ENCODE assay signal across 33 cellular contexts in the genomic region with DNA sequence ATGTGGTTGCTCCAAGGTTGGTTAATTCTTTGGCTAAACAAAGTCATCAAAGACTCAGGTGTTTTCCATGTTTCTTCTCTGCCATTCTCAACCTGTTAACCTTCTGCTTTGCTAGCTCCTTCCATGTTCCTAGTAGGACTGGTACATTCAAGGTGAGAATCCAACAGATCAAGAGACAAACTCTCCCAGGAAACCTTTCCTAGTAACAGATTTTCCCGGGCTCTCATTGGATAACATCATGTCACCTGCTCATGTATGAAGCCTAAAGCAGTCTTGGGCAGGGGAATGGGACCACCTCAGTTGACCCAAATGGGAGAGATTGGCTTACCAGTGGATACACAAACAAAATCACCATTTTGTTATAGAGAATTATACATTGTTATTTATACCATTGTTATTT.
"Had no signal": no experiment of that assay in that cellular context is flagged by ENCODE, and none has a peak within 500 bp of the region (broad histone marks: within the 10 kb centered on the region; RNA-seq: fewer than 3 reads in every experiment).

No MANE protein-coding gene starts in this region.

- H3K36me3 ChIP-seq: MG63 had no signal

- H3K4me3 ChIP-seq: MG63 had no signal

- H3K9me3 ChIP-seq: MG63 had no signal

- H3K27me3 ChIP-seq: MG63 had no signal

- DNase-seq: Karpas-422, Kasumi-1, MG63, MM.1S, MV-4-11, NCI-H1048, NCI-H1092, NCI-H1092 treated with DMSO at 0.1 percent for 48 hours, NCI-H1105, NCI-H1105 treated with DMSO at 0.1 percent for 48 hours, NCI-H1417, NCI-H1417 treated with DMSO at 0.1 percent for 48 hours, NCI-H1436, NCI-H1436 treated with DMSO at 0.1 percent for 48 hours, NCI-H146, NCI-H1694, NCI-H1694 treated with DMSO at 0.1 percent for 48 hours, NCI-H187, NCI-H187 treated with DMSO at 0.1 percent for 48 hours, NCI-H1930, NCI-H2029, NCI-H2029 treated with DMSO at 0.1 percent for 48 hours, NCI-H2081, NCI-H2081 treated with DMSO at 0.1 percent for 48 hours, NCI-H2107, NCI-H2171, NCI-H2227 treated with DMSO at 0.1 percent for 48 hours, NCI-H226, NCI-H345, NCI-H446, NCI-H446 treated with DMSO at 0.1 percent for 48 hours, NCI-H510A had no signal

- H3K27ac ChIP-seq: KMS-11 had no signal
